In the genomic region with DNA sequence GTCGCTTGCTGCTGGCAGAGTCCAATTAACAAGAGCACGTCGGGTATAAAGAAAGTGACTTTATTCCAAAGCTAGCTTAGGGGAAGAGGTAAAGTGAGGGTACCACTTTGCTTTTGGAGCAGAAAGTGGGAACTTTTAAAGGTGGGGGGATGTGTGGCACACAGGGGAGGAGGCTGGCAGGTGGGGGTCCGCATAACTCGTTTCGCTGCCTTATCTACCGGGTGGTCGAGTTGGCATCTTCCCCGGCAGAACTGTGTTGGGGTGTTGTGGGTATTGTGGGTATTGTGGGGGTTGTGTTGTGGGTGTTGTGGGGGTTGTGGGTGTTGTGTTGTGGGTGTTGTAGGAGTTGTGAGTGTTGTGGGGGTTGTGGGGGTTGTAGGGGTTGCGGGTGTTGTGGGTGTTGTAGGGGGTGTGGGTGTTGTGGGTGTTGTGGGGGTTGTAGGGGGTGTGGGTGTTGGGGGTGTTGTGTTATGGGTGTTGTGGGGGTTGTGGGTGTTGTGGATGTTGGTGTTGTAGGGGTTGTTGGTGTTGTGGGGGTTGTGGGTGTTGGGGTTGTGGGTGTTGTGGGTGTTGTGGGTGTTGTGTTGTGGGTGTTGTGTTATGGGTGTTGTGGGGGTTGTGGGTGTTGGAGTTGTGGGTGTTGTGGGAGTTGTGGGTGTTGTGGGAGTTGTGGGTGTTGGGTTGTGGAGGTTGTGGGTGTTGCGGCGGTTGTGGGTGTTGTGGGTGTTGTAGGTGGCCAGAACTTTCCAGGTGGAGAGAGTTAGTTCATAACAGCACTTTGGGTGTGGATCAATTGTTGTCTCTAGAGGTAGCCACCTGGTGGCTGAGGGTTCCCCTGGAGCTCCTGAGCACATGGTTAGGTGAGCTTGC, we compare ENCODE assay signal across 9 cellular contexts. TPM values are rescaled to one million over a fixed set of nuclear protein-coding genes. Genes with fewer than 3 reads are reported as not detected.
DNase-seq lines count a peak whose midpoint lies in the region; ATAC-seq and TF ChIP-seq lines count a peak whose summit lies in the region.
"Had no signal": no experiment of that assay in that cellular context is flagged by ENCODE, and none has a peak within 500 bp of the region (broad histone marks: within the 10 kb centered on the region; RNA-seq: fewer than 3 reads in every experiment).

No MANE protein-coding gene starts in this region.

- H3K4me3 ChIP-seq in fibroblast of lung (replicated peaks in 1 of 4; ENCODE audit: control extremely low read depth in 1 of 4, insufficient read depth in 1 of 4, low read depth in 3 of 4, low read length in 4 of 4) (no peak overlapping the region), stomach (no peak overlapping the region)

- H3K27me3 Mint-ChIP-seq in activated CD4-positive, alpha-beta T cell treated with anti-CD3 and anti-CD28 coated beads, Interleukin-2, amount 10 ng/mL, durations not matched to agents 7 days and 5 days = no peaks in the 10 kb centered on the region

- H3K4me2 ChIP-seq in fibroblast of lung (ENCODE audit: extremely low read depth, insufficient read depth, low read length) = peak overlapping the region; percentile 28
- H3K4me2 ChIP-seq: SK-N-SH had no signal

- H3K4me1 ChIP-seq in fibroblast of lung (ENCODE audit: control insufficient read depth, extremely low read depth, insufficient read depth, low read length) (no peaks in the 10 kb centered on the region), stomach (peaks cover 6 to 68% (median 46%) of the 10 kb centered on the region in 4 donors)

- H3K79me2 ChIP-seq in fibroblast of lung (ENCODE audit: control insufficient read depth, insufficient read depth, low read length) = peaks cover 16% of the 10 kb centered on the region

- H3K4me1 Mint-ChIP-seq in activated CD4-positive, alpha-beta T cell treated with anti-CD3 and anti-CD28 coated beads, Interleukin-2, amount 10 ng/mL, durations not matched to agents 7 days and 5 days = peaks cover 71% of the 10 kb centered on the region

- H3K9me3 Mint-ChIP-seq in activated CD4-positive, alpha-beta T cell treated with anti-CD3 and anti-CD28 coated beads, Interleukin-2, amount 10 ng/mL, durations not matched to agents 7 days and 5 days = peaks cover 3% of the 10 kb centered on the region

- WGBS in stomach, 5 donors = 52 to 78% (median 66%) methylated on average over 10 to 12 of the region's 12 CpGs

- H3K27me3 ChIP-seq in fibroblast of lung (ENCODE audit: control insufficient read depth, insufficient read depth, low read length) = no peaks in the 10 kb centered on the region
- no peaks in the 10 kb centered on the region for H3K27me3 ChIP-seq in stomach

- H3K27ac ChIP-seq in fibroblast of lung (ENCODE audit: insufficient read depth, low read length) = no peak overlapping the region
- H3K27ac ChIP-seq in stomach = peak overlapping the region in 1 of 5 donors; percentile 16

- no peak for TF ChIP-seq POLR2A in stomach (IDR thresholded peaks at IDR 0.05)

- DNase-seq in NCI-H2196 (lab: John Stamatoyannopoulos, UW; ENCODE audit: unreplicated experiment) = peak; percentile 10
- DNase-seq in NCI-H2196 treated with DMSO at 0.1 percent for 48 hours (lab: John Stamatoyannopoulos, UW; ENCODE audit: unreplicated experiment) = no peak
- DNase-seq in activated CD4-positive, alpha-beta T cell treated with anti-CD3 and anti-CD28 coated beads, Interleukin-2, amount 10 ng/mL, durations not matched to agents 7 days and 5 days = peak; percentile 26
- DNase-seq in fibroblast of lung (ENCODE audit: low read depth in 2 of 2) = no peak
- DNase-seq in stomach = peak; percentile 55
- DNase-seq in NK-92 treated with Interleukin-12 subunit alpha and Interleukin-12 subunit beta, amount 100 ng/mL, for 24 hours (lab: John Stamatoyannopoulos, UW) = no peak
- no peak for DNase-seq in GF-D8 (lab: John Stamatoyannopoulos, UW)
- DNase-seq: SK-N-SH had no signal

- no peaks in the 10 kb centered on the region for H4K20me1 ChIP-seq in fibroblast of lung (ENCODE audit: control insufficient read depth, extremely low read depth, insufficient read depth, low read length)

- H3K36me3 Mint-ChIP-seq in activated CD4-positive, alpha-beta T cell treated with anti-CD3 and anti-CD28 coated beads, Interleukin-2, amount 10 ng/mL, durations not matched to agents 7 days and 5 days (ENCODE audit: low read depth) = peaks cover 19% of the 10 kb centered on the region

- H3K9me3 ChIP-seq in fibroblast of lung (ENCODE audit: control insufficient read depth, insufficient read depth, low read depth, low read length) = no peaks in the 10 kb centered on the region
- peaks cover 0 to 8% (median under 1%) of the 10 kb centered on the region in 4 donors for H3K9me3 ChIP-seq in stomach
- H3K9me3 ChIP-seq: SK-N-SH had no signal

- H3K36me3 ChIP-seq in fibroblast of lung (ENCODE audit: control insufficient read depth, insufficient read depth, low read length) (no peaks in the 10 kb centered on the region), stomach (peaks cover 0 to 2% (median 0%) of the 10 kb centered on the region in 4 donors)

- intact Hi-C loops in stomach (cut with DNase I; ENCODE audit: low total_unique reads) = no loop called here

- CTCF ChIA-PET in activated CD4-positive, alpha-beta T cell treated with anti-CD3 and anti-CD28 coated beads, Interleukin-2, amount 10 ng/mL, durations not matched to agents 7 days and 5 days (lab: Charles Lee) = interaction anchor here (0.7 kb wide), 1 partner anchor 1472 kb away, joined by 3 read pairs; no protein-coding TSS in a partner anchor

- peak overlapping the region; percentile 91 for H3K27ac Mint-ChIP-seq in activated CD4-positive, alpha-beta T cell treated with anti-CD3 and anti-CD28 coated beads, Interleukin-2, amount 10 ng/mL, durations not matched to agents 7 days and 5 days

- no peak for TF ChIP-seq CTCF in fibroblast of lung (conservative IDR thresholded peaks at IDR 0.05 in 1 of 2, IDR thresholded peaks at IDR 0.05 in 1 of 2; ENCODE audit: low read depth in 1 of 2, low read length in 2 of 2)
- TF ChIP-seq CTCF in stomach (IDR thresholded peaks at IDR 0.05) = peak in 1 of 7 experiments; percentile 34

- no peak overlapping the region for H2AFZ ChIP-seq in fibroblast of lung (ENCODE audit: low read length)

- H3K4me3 Mint-ChIP-seq in activated CD4-positive, alpha-beta T cell treated with anti-CD3 and anti-CD28 coated beads, Interleukin-2, amount 10 ng/mL, durations not matched to agents 7 days and 5 days = peak overlapping the region; percentile 79

- POLR2A ChIA-PET in activated CD4-positive, alpha-beta T cell treated with anti-CD3 and anti-CD28 coated beads, Interleukin-2, amount 10 ng/mL, durations not matched to agents 7 days and 5 days (lab: Charles Lee) = no interaction called here

- ATAC-seq in GM21390 (IDR thresholded peaks at IDR 0.05; ENCODE audit: unreplicated experiment) = no peak

- no peak for TF ChIP-seq EP300 in stomach (IDR thresholded peaks at IDR 0.05)

- H3K9ac ChIP-seq in fibroblast of lung (ENCODE audit: insufficient read depth, low read length) = no peak overlapping the region
- H3K9ac ChIP-seq: SK-N-SH had no signal

RNA-seq across cellular contexts. Expression of a gene that starts 52.7 kb away (rescaled TPM):
- total RNA-seq in activated CD4-positive, alpha-beta T cell treated with anti-CD3 and anti-CD28 coated beads, Interleukin-2, amount 10 ng/mL, durations not matched to agents 7 days and 5 days = 10 to 100 TPM; 80.3 to 93.1 TPM
- total RNA-seq in fibroblast of lung (28.8 and 44.9 TPM in 2 replicates), stomach (10 to 100 TPM; 35.0 to 83.1 (median 41.5) TPM)
- polyA plus RNA-seq in fibroblast of lung (29.4 and 39.0 TPM in 2 replicates), stomach (10 to 100 TPM in 2 of 3 donors, 1 to 10 TPM in 1; 9.9 to 16.1 (median 10.4) TPM)
- 42.0 and 55.7 TPM in 2 replicates for polyA plus RNA-seq in fibroblast of lung (2012)
- 58.7 and 118 TPM in 2 replicates for polyA minus RNA-seq in fibroblast of lung (ENCODE audit: low replicate concordance)

Comparison
In these comparisons a context has a peak if more than half of its experiments do, and no peak if none do; other contexts are left out.
1. DNase-seq: peak in NCI-H2196 (single experiment), activated CD4-positive, alpha-beta T cell treated with anti-CD3 and anti-CD28 coated beads, Interleukin-2, amount 10 ng/mL, durations not matched to agents 7 days and 5 days (single experiment) and stomach (single experiment); none in NCI-H2196 treated with DMSO at 0.1 percent for 48 hours (single experiment), fibroblast of lung (0 of 2), NK-92 treated with Interleukin-12 subunit alpha and Interleukin-12 subunit beta, amount 100 ng/mL, for 24 hours (single experiment) and GF-D8 (single experiment).